8 cellular contexts compared by ENCODE assay signal in genomic region chr10:108911814-108912541, GRCh38.
DNase-seq lines count a peak whose midpoint lies in the region; ATAC-seq lines count a peak whose summit lies in the region.

No MANE protein-coding gene starts in this region.

- no peaks in the 10 kb centered on the region for H3K9me3 ChIP-seq in iPS-18c (ENCODE audit: control insufficient read depth, insufficient read depth, low read length)

- peak; percentile 73 for ATAC-seq in HG03159 (IDR thresholded peaks at IDR 0.05; ENCODE audit: unreplicated experiment)

- H3K4me3 ChIP-seq in iPS-18c (ENCODE audit: insufficient read depth, low read depth, low read length) (peak overlapping the region; percentile 63), skeletal muscle cell (ENCODE audit: low read depth, low read length) (peak overlapping the region; percentile 63)

- peak; percentile 17 for DNase-seq in NCI-H146 (lab: John Stamatoyannopoulos, UW)
- DNase-seq in NCI-H146 treated with DMSO at 0.1 percent for 48 hours (lab: John Stamatoyannopoulos, UW; ENCODE audit: unreplicated experiment): no peak
- peak in 49 of 58 donors; percentile 1 to 60 (median 23) for DNase-seq in anterior cingulate cortex (lab: John Stamatoyannopoulos, UW)
- peak; percentile 34 for DNase-seq in skeletal muscle cell (ENCODE audit: low read depth)
- no peak for DNase-seq in 8988T
- DNase-seq in activated effector memory CD4-positive, alpha-beta T cell treated with anti-CD3 and anti-CD28 coated beads, Interleukin-2, amount 50 U/mL, for 16 hours: no peak

Comparison
In these comparisons a context has a peak if more than half of its experiments do, and no peak if none do; other contexts are left out.
1. DNase-seq: peak in NCI-H146 (single experiment), anterior cingulate cortex (49 of 58) and skeletal muscle cell (single experiment); none in NCI-H146 treated with DMSO at 0.1 percent for 48 hours (single experiment), 8988T (single experiment) and activated effector memory CD4-positive, alpha-beta T cell treated with anti-CD3 and anti-CD28 coated beads, Interleukin-2, amount 50 U/mL, for 16 hours (single experiment).